ENCODE assay signal across 8 cellular contexts in the genomic region with DNA sequence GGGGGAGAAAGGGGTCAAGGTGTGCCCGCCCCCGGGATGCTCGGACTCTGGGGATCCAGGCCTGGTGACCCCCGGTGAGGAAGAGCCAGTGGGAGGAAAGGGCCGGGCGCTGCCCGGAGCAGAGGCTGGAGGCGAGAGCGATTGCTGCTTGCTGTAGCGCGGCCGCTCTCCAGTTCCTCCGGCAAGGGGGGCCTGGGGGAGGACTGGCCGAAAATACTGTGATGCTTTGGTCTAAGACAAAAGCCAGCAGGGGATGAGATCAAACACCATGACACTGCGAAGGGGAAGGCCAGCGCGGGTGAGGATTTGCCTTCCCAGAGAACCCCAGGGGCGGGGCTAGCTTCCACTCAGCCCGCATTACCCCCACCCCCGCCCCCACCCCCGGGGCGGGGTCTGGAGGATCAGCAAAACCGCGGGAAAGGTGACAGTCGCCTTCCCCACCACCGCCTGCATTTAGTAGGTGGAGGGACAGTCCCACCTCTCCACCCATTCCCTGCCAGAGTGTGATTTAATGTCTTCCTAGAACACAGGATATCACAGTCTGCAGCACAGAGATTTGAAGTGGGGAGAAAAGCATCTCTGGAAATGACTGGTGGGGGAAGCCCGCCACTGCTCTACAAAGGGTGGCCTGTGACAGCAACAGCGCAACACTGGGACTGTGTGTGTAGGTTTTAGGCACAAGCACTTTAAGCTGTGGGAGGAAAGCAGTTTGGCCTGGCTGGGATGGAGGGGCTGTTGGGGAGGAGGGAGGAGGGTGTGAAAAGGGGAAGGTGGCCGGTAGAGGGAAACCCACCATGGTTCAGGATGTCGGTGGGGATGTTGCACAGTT. TPM values are rescaled to one million over a fixed set of nuclear protein-coding genes. Genes with fewer than 3 reads are reported as not detected.
DNase-seq lines count a peak whose midpoint lies in the region; ATAC-seq, FAIRE-seq and TF ChIP-seq lines count a peak whose summit lies in the region.

No MANE protein-coding gene starts in this region.

- H3K27me3 ChIP-seq in astrocyte (ENCODE audit: insufficient read depth, low read length) (no peaks in the 10 kb centered on the region), iPS-20b (ENCODE audit: insufficient read depth, low read length) (peaks cover 11% of the 10 kb centered on the region; the same call in 1 of the 2 replicates), smooth muscle cell (ENCODE audit: low read depth) (no peaks in the 10 kb centered on the region)

- no peaks in the 10 kb centered on the region for H3K9me3 Mint-ChIP-seq in astrocyte (ENCODE audit: unreplicated experiment)

- H3K4me2 ChIP-seq in astrocyte (ENCODE audit: low read length) (peak overlapping the region; percentile 88), smooth muscle cell (peak overlapping the region; percentile 85)

- H3K79me2 ChIP-seq in astrocyte (ENCODE audit: insufficient read depth, low read length), result peaks cover 77% of the 10 kb centered on the region
- H3K79me2 ChIP-seq in smooth muscle cell (ENCODE audit: low read depth), result peaks cover 69% of the 10 kb centered on the region

- H3K36me3 ChIP-seq in astrocyte (ENCODE audit: insufficient read depth, low read length), result peaks cover 3% of the 10 kb centered on the region
- H3K36me3 ChIP-seq in iPS-20b (ENCODE audit: insufficient read depth, low read depth, low read length), result no peaks in the 10 kb centered on the region
- no peaks in the 10 kb centered on the region for H3K36me3 ChIP-seq in smooth muscle cell (ENCODE audit: low read depth)

- H3K4me1 Mint-ChIP-seq in astrocyte (ENCODE audit: low read depth, unreplicated experiment), result peaks cover 36% of the 10 kb centered on the region

- H3K27ac Mint-ChIP-seq in astrocyte (ENCODE audit: unreplicated experiment), result peak overlapping the region; percentile 53

- H2AFZ ChIP-seq in astrocyte (ENCODE audit: low read depth, low read length) (no peak overlapping the region), smooth muscle cell (ENCODE audit: low read depth) (no peak overlapping the region)

- WGBS in smooth muscle cell (ENCODE audit: low lambda C conversion rate), result 5% methylated on average over 30 of the region's 30 CpGs

- peaks cover 20% of the 10 kb centered on the region for H3F3A ChIP-seq in smooth muscle cell (ENCODE audit: low read depth)

- H3K9me3 ChIP-seq in astrocyte (ENCODE audit: insufficient read depth, low read depth, low read length) (no peaks in the 10 kb centered on the region), iPS-20b (ENCODE audit: insufficient read depth, low read depth, low read length) (no peaks in the 10 kb centered on the region; the same call in 1 of the 2 replicates), smooth muscle cell (replicated peaks; ENCODE audit: low read depth) (no peaks in the 10 kb centered on the region)

- FAIRE-seq in astrocyte (lab: Jason Lieb, UNC), result no peak

- H3K4me1 ChIP-seq in astrocyte (ENCODE audit: insufficient read depth, low read length) (peaks cover 24% of the 10 kb centered on the region), iPS-20b (ENCODE audit: insufficient read depth, low read length) (peaks cover 11% of the 10 kb centered on the region), smooth muscle cell (ENCODE audit: low read depth) (peaks cover 31% of the 10 kb centered on the region)

- H4K20me1 ChIP-seq in astrocyte (ENCODE audit: insufficient read depth, low read length) (peaks cover 82% of the 10 kb centered on the region), smooth muscle cell (ENCODE audit: low read depth) (peaks cover 100% of the 10 kb centered on the region)

- H3K9ac ChIP-seq in astrocyte (ENCODE audit: low read length) (peak overlapping the region; percentile 76), iPS-20b (ENCODE audit: low read depth, low read length) (peak overlapping the region; percentile 88; the same call in 1 of the 2 replicates), smooth muscle cell (ENCODE audit: low read depth) (peak overlapping the region; percentile 52)

- H3K4me3 ChIP-seq in astrocyte (ENCODE audit: insufficient read depth, low read depth, low read length), result peak overlapping the region; percentile 36
- H3K4me3 ChIP-seq in iPS-20b (ENCODE audit: low read length), result peak overlapping the region; percentile 81
- peak overlapping the region; percentile 51 for H3K4me3 ChIP-seq in smooth muscle cell

- H3K4me3 Mint-ChIP-seq in astrocyte (ENCODE audit: unreplicated experiment), result peak overlapping the region; percentile 64

- ATAC-seq in HG02642 (IDR thresholded peaks at IDR 0.05; ENCODE audit: poor library complexity, unreplicated experiment), result peak; percentile 82

- TF ChIP-seq CTCF in GM10266 (IDR thresholded peaks at IDR 0.05; ENCODE audit: control insufficient read depth, insufficient read depth, low read depth, missing control alignments), result no peak
- TF ChIP-seq CTCF in astrocyte (IDR thresholded peaks at IDR 0.05; ENCODE audit: insufficient read depth, low read depth, low read length), result no peak
- no peak for TF ChIP-seq CTCF in smooth muscle cell (IDR thresholded peaks at IDR 0.05; ENCODE audit: borderline replicate concordance, insufficient read depth, poor library complexity, severe bottlenecking)

- no peaks in the 10 kb centered on the region for H3K27me3 Mint-ChIP-seq in astrocyte (ENCODE audit: low read depth, unreplicated experiment)

- H3K27ac ChIP-seq in astrocyte (ENCODE audit: low read depth, low read length) (peak overlapping the region; percentile 40), iPS-20b (ENCODE audit: low read length) (no peak overlapping the region), smooth muscle cell (ENCODE audit: low read depth) (peak overlapping the region; percentile 77)

- peak; percentile 87 for DNase-seq in GM10266 (ENCODE audit: extremely low spot score)
- peak; percentile 31 for DNase-seq in NCI-H1417 treated with DMSO at 0.1 percent for 48 hours (lab: John Stamatoyannopoulos, UW)
- DNase-seq in T-helper 2 cell, result peak in 4 of 5 experiments; percentile 42 to 89 (median 74)
- DNase-seq in astrocyte (ENCODE audit: low read depth), result peak; percentile 33
- DNase-seq in smooth muscle cell (lab: John Stamatoyannopoulos, UW; ENCODE audit: unreplicated experiment), result peak; percentile 28
- no peak for DNase-seq in NK-92 treated with Interleukin-12 subunit alpha and Interleukin-12 subunit beta, amount 100 ng/mL, for 24 hours (lab: John Stamatoyannopoulos, UW)

- peaks cover 22% of the 10 kb centered on the region for H3K36me3 Mint-ChIP-seq in astrocyte (ENCODE audit: low read depth, unreplicated experiment)

RNA-seq across cellular contexts. Expression of gene MRC2, which starts 25.7 kb away (rescaled TPM):
- 361 and 588 TPM in 2 replicates for total RNA-seq in astrocyte
- 177 and 215 TPM in 2 replicates for total RNA-seq in smooth muscle cell
- 333 and 489 TPM in 2 replicates for polyA plus RNA-seq in smooth muscle cell
